In genomic region chr2:219506802-219507554, GRCh38 we compare ENCODE assay signal across 1 cellular context.
TF ChIP-seq lines count a peak whose summit lies in the region.

No MANE protein-coding gene starts in this region.

TF ChIP-seq in WTC11, 78 proteins besides CTCF, POLR2A, EP300 and RAD21 (continued from another document and continues in another):
- TF ChIP-seq ATF2 (CRISPR knock-in tag; IDR thresholded peaks at IDR 0.05; ENCODE audit: borderline replicate concordance, low read depth) (no peak), ZNF219 (CRISPR knock-in tag; IDR thresholded peaks at IDR 0.05; ENCODE audit: borderline replicate concordance) (no peak), E2F4 (CRISPR knock-in tag; IDR thresholded peaks at IDR 0.05; ENCODE audit: borderline replicate concordance, low read depth) (no peak), ZNF232 (CRISPR knock-in tag; IDR thresholded peaks at IDR 0.05) (no peak), AR (CRISPR knock-in tag; IDR thresholded peaks at IDR 0.05) (no peak), FOXP1 (CRISPR knock-in tag; IDR thresholded peaks at IDR 0.05; ENCODE audit: borderline replicate concordance) (peak; percentile 35; the same call in 1 of the 2 replicates), MLX (CRISPR knock-in tag; IDR thresholded peaks at IDR 0.05) (no peak), TEAD1 (CRISPR knock-in tag; IDR thresholded peaks at IDR 0.05) (no peak), NR2C2 (CRISPR knock-in tag; IDR thresholded peaks at IDR 0.05) (no peak), HMGXB4 (CRISPR knock-in tag; IDR thresholded peaks at IDR 0.05) (no peak; the same call in 1 of the 2 replicates), ZMAT4 (CRISPR knock-in tag; IDR thresholded peaks at IDR 0.05) (no peak), JUN (CRISPR knock-in tag; IDR thresholded peaks at IDR 0.05) (no peak), GTF2I (CRISPR knock-in tag; conservative IDR thresholded peaks at IDR 0.05) (no peak), ZSCAN18 (CRISPR knock-in tag; IDR thresholded peaks at IDR 0.05) (no peak), CDX4 (CRISPR knock-in tag; IDR thresholded peaks at IDR 0.05; ENCODE audit: borderline replicate concordance) (no peak), TEAD4 (CRISPR knock-in tag; IDR thresholded peaks at IDR 0.05) (no peak), NR1H2 (CRISPR knock-in tag; IDR thresholded peaks at IDR 0.05) (no peak), HMGA2 (CRISPR knock-in tag; IDR thresholded peaks at IDR 0.05) (no peak), GABPB1 (CRISPR knock-in tag; IDR thresholded peaks at IDR 0.05) (no peak), MXD4 (CRISPR knock-in tag; IDR thresholded peaks at IDR 0.05; ENCODE audit: borderline replicate concordance) (no peak), CREM (CRISPR knock-in tag; IDR thresholded peaks at IDR 0.05) (0 out of 2 replicates have a peak, but pooled peaks have one; percentile 53), ARID4B (CRISPR knock-in tag; IDR thresholded peaks at IDR 0.05; ENCODE audit: borderline replicate concordance) (no peak), EMX1 (CRISPR knock-in tag; IDR thresholded peaks at IDR 0.05) (no peak), E2F1 (CRISPR knock-in tag; IDR thresholded peaks at IDR 0.05) (no peak), ZNF317 (CRISPR knock-in tag; IDR thresholded peaks at IDR 0.05; ENCODE audit: borderline replicate concordance, low read depth) (no peak), ZNF121 (CRISPR knock-in tag; IDR thresholded peaks at IDR 0.05) (no peak), USF1 (CRISPR knock-in tag; IDR thresholded peaks at IDR 0.05) (no peak), ATF3 (CRISPR knock-in tag; conservative IDR thresholded peaks at IDR 0.05) (no peak), RELA (CRISPR knock-in tag; IDR thresholded peaks at IDR 0.05; ENCODE audit: borderline replicate concordance) (no peak), ZNF396 (CRISPR knock-in tag; IDR thresholded peaks at IDR 0.05; ENCODE audit: borderline replicate concordance) (no peak), ZBTB21 (CRISPR knock-in tag; IDR thresholded peaks at IDR 0.05; ENCODE audit: borderline replicate concordance) (no peak), OVOL2 (CRISPR knock-in tag; IDR thresholded peaks at IDR 0.05; ENCODE audit: borderline replicate concordance) (no peak), NFYB (CRISPR knock-in tag; conservative IDR thresholded peaks at IDR 0.05; ENCODE audit: low read depth) (no peak), NFE2L1 (CRISPR knock-in tag; IDR thresholded peaks at IDR 0.05) (0 out of 2 replicates have a peak, but pooled peaks have one; percentile 65), FOXK1 (CRISPR knock-in tag; IDR thresholded peaks at IDR 0.05) (0 out of 2 replicates have a peak, but pooled peaks have one; percentile 2), ZNF532 (CRISPR knock-in tag; IDR thresholded peaks at IDR 0.05; ENCODE audit: borderline replicate concordance) (no peak)
